In the genomic region with DNA sequence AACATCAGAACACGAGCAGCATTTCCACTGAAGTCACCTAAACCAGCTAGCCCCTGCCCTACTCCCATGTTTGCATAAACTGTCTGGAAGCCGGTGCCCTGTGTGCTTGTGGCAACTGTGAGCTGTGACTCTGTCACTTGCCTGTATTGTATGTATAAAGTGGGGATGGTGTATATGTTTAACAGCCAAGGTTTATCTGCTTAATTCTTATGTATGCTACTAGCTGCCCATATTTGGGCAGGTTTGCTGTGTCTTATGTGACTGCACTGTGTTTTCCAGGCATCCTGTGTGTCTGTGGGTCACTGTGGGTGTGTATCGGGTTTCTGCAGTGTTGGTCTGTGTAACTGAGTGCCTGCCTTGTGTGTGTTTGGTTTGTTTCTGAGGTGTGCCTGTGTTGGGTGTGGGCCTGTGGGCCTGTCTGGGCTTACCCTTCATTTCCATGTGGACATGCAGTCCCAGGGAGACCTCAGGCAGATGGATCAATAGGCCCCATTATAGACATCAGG, we compare ENCODE assay signal across 23 cellular contexts. TPM values are rescaled to one million over a fixed set of nuclear protein-coding genes. Genes with fewer than 3 reads are reported as not detected.
DNase-seq lines count a peak whose midpoint lies in the region; ATAC-seq and TF ChIP-seq lines count a peak whose summit lies in the region.
"Had no signal": no experiment of that assay in that cellular context is flagged by ENCODE, and none has a peak within 500 bp of the region (broad histone marks: within the 10 kb centered on the region; RNA-seq: fewer than 3 reads in every experiment).

No MANE protein-coding gene starts in this region.

- H3K4me1 ChIP-seq in mammary epithelial cell (ENCODE audit: insufficient read depth, low read length) (peaks cover 40% of the 10 kb centered on the region), breast epithelium (peaks cover 0 to 21% of the 10 kb centered on the region in 2 donors), GM23338 (ENCODE audit: insufficient read depth) (peaks cover 40% of the 10 kb centered on the region), iPS-15b (ENCODE audit: control insufficient read depth, insufficient read depth, low read length) (peaks cover 6% of the 10 kb centered on the region)

- no peak for TF ChIP-seq POLR2A in breast epithelium (IDR thresholded peaks at IDR 0.05)

- H3K27ac ChIP-seq in mammary epithelial cell (ENCODE audit: insufficient read depth, low read depth, low read length) = no peak overlapping the region
- no peak overlapping the region for H3K27ac ChIP-seq in breast epithelium
- no peak overlapping the region for H3K27ac ChIP-seq in GM23338 (ENCODE audit: low read depth)
- H3K27ac ChIP-seq: PC-9, SJSA1 had no signal

- no peak for ATAC-seq in GM23338
- ATAC-seq: HCT116, Right ventricle myocardium inferior had no signal

- 0 out of 2 replicates have a peak, but pooled peaks cover 5% of the 10 kb centered on the region for H3F3A ChIP-seq in GM23338 (replicated peaks; ENCODE audit: low read depth)

- H4K20me1 ChIP-seq in mammary epithelial cell (ENCODE audit: insufficient read depth, low read length) = no peaks in the 10 kb centered on the region
- peaks cover 41% of the 10 kb centered on the region for H4K20me1 ChIP-seq in GM23338 (replicated peaks; ENCODE audit: insufficient read depth)

- H3K4me1 Mint-ChIP-seq in GM23338 = peaks cover 34% of the 10 kb centered on the region

- H3K4me2 ChIP-seq in mammary epithelial cell (ENCODE audit: insufficient read depth, low read depth, low read length) (no peak overlapping the region), GM23338 (no peak overlapping the region)
- H3K4me2 ChIP-seq: PC-9 had no signal

- H3K9me3 ChIP-seq in mammary epithelial cell (replicated peaks; ENCODE audit: insufficient read depth, low read length) (peaks cover 6% of the 10 kb centered on the region), breast epithelium (no peaks in the 10 kb centered on the region), iPS-15b (ENCODE audit: control insufficient read depth, insufficient read depth, low read length) (no peaks in the 10 kb centered on the region)

- in situ Hi-C loops in mammary epithelial cell (cut with MboI; ENCODE audit: low sequenced_read_pairs in 2 of 2) = loop anchor here (5.0 to 25.0 kb wide), 3 partner anchors 345 to 567 kb away; partner anchors contain the start of genes FGF8 (in 1 of the 2) and NPM3 (in 1 of the 2)

- CTCF ChIA-PET in mammary epithelial cell (lab: Charles Lee; ENCODE audit: low non-redundant PET) = no interaction called here

- H3K79me2 ChIP-seq in mammary epithelial cell (ENCODE audit: insufficient read depth, low read length) = no peaks in the 10 kb centered on the region
- no peaks in the 10 kb centered on the region for H3K79me2 ChIP-seq in GM23338 (replicated peaks; ENCODE audit: insufficient read depth)

- peaks cover 96% of the 10 kb centered on the region for H3K27me3 Mint-ChIP-seq in GM23338 (ENCODE audit: insufficient read depth, low read depth, poor library complexity)

- H3K27ac Mint-ChIP-seq in GM23338 = no peak overlapping the region
- H3K27ac Mint-ChIP-seq: CD14-positive monocyte had no signal

- peaks cover 21% of the 10 kb centered on the region for H3K27me3 ChIP-seq in mammary epithelial cell (ENCODE audit: insufficient read depth, low read length)
- peaks cover 18 to 100% of the 10 kb centered on the region in 2 donors for H3K27me3 ChIP-seq in breast epithelium
- H3K27me3 ChIP-seq in GM23338 (ENCODE audit: insufficient read depth) = peaks cover 100% of the 10 kb centered on the region
- peaks cover 98% of the 10 kb centered on the region for H3K27me3 ChIP-seq in iPS-15b (ENCODE audit: control insufficient read depth, insufficient read depth, low read length)

- no peaks in the 10 kb centered on the region for H3K9me2 ChIP-seq in GM23338 (ENCODE audit: insufficient read depth)

- no peak overlapping the region for H3K4me3 Mint-ChIP-seq in GM23338

- peaks cover 8% of the 10 kb centered on the region for H3K9me3 Mint-ChIP-seq in GM23338

- no peaks in the 10 kb centered on the region for H3K36me3 ChIP-seq in mammary epithelial cell (ENCODE audit: insufficient read depth, low read length)
- no peaks in the 10 kb centered on the region for H3K36me3 ChIP-seq in breast epithelium
- H3K36me3 ChIP-seq in GM23338 (ENCODE audit: insufficient read depth) = no peaks in the 10 kb centered on the region
- no peaks in the 10 kb centered on the region for H3K36me3 ChIP-seq in iPS-15b (ENCODE audit: control insufficient read depth, insufficient read depth, low read length)
- H3K36me3 ChIP-seq: BE2C, SJSA1 had no signal

- H3K9ac ChIP-seq in mammary epithelial cell (ENCODE audit: insufficient read depth, low read length) (no peak overlapping the region), iPS-15b (ENCODE audit: low read depth, low read length) (no peak overlapping the region)

- no TSS peak for BruUV-seq in mammary epithelial cell (replicated peaks; lab: Mats Ljungman, UMichigan)

- dilution Hi-C loops in mammary epithelial cell (cut with HindIII; ENCODE audit: low sequenced_read_pairs) = no loop called here

- H3K36me3 Mint-ChIP-seq in GM23338 (ENCODE audit: low read depth) = no peaks in the 10 kb centered on the region; the same call in 2 of the 3 replicates

- intact Hi-C loops in mammary epithelial cell (cut with micrococcal nuclease) = no loop called here
- intact Hi-C loops in breast epithelium (cut with DNase I; ENCODE audit: low total_unique reads) = loop anchor here (10.0 kb wide), 1 partner anchor 345 kb away; no protein-coding TSS in a partner anchor

- WGBS in mammary epithelial cell (ENCODE audit: low coverage, missing lambda C conversion rate) = 86% methylated on average over 3 of the region's 3 CpGs

- DNase-seq in mammary epithelial cell = no peak
- no peak for DNase-seq in breast epithelium (ENCODE audit: low spot score in 2 of 2)
- DNase-seq in GM23338 (ENCODE audit: low spot score) = no peak
- DNase-seq in HCEC 1CT = no peak
- DNase-seq in NCI-H2107 (lab: John Stamatoyannopoulos, UW) = no peak
- DNase-seq in SIG-M5 (lab: John Stamatoyannopoulos, UW) = no peak
- DNase-seq: BE2C, Calu3, GOT3, NCI-H1048, NCI-H1417, NCI-H1694, NCI-H2029 treated with DMSO at 0.1 percent for 48 hours, NCI-H226, NCI-H510A, NCI-H748 treated with DMSO at 0.1 percent for 48 hours, PC-9 had no signal

- H2AFZ ChIP-seq in mammary epithelial cell (ENCODE audit: low read depth, low read length) (peak overlapping the region; percentile 9), GM23338 (no peak overlapping the region)
- H2AFZ ChIP-seq: PC-9 had no signal

- no peak for TF ChIP-seq CTCF in mammary epithelial cell (conservative IDR thresholded peaks at IDR 0.05 in 1 of 2, IDR thresholded peaks at IDR 0.05 in 1 of 2; ENCODE audit: extremely low read depth in 1 of 2, insufficient read depth in 1 of 2, low read depth in 1 of 2, low read length in 2 of 2)
- no peak for TF ChIP-seq CTCF in breast epithelium (IDR thresholded peaks at IDR 0.05)
- no peak for TF ChIP-seq CTCF in GM23338 (conservative IDR thresholded peaks at IDR 0.05; ENCODE audit: low read depth in 2 of 2)

- H3K4me3 ChIP-seq in mammary epithelial cell (replicated peaks in 1 of 3; ENCODE audit: insufficient read depth in 1 of 3, low read depth in 2 of 3, low read length in 3 of 3) (no peak overlapping the region), breast epithelium (no peak overlapping the region), GM23338 (no peak overlapping the region), iPS-15b (ENCODE audit: low read depth, low read length) (peak overlapping the region; percentile 18)
- H3K4me3 ChIP-seq: PC-9, SJSA1 had no signal

RNA-seq across cellular contexts. Expression of gene LBX1, which starts 9.3 kb away (rescaled TPM):
- not detected for total RNA-seq in mammary epithelial cell
- not detected for polyA plus RNA-seq in mammary epithelial cell
- not detected for polyA minus RNA-seq in mammary epithelial cell
- not detected for total RNA-seq in breast epithelium
- total RNA-seq in GM23338 (2014; rRNA removed; shearing (Covaris generic)) = not detected in 2 replicates
- polyA plus RNA-seq in GM23338 (2016; fragmentation: Nextera tagmentation; extraction: Ambion mirVana) = not detected in 2 replicates
- total RNA-seq: Calu3, PC-9, Right ventricle myocardium inferior, RPMI7951, SJSA1 had no signal
- polyA plus RNA-seq: CD14-positive monocyte had no signal
